ENCODE assay signal across 28 cellular contexts in genomic region chr1:29916656-29917369, GRCh38.
"Had no signal": no experiment of that assay in that cellular context is flagged by ENCODE, and none has a peak within 500 bp of the region (broad histone marks: within the 10 kb centered on the region; RNA-seq: fewer than 3 reads in every experiment).

No MANE protein-coding gene starts in this region.

- H3K4me1 Mint-ChIP-seq: stimulated activated effector memory CD8-positive, alpha-beta T cell treated with anti-CD3 and anti-CD28 coated beads, Interleukin-12 subunit alpha, Interleukin-12 subunit beta, amount 100 ng/mL, for 72 hours; stimulated activated naive B cell treated with anti-CD40 and anti-IgM and Interleukin-4, amounts not matched to agents 10 μg/mL and 1 μg/mL and 100 μg/mL, for 72 hours; stimulated activated naive CD8-positive, alpha-beta T cell treated with anti-CD3 and anti-CD28 coated beads, Interleukin-15, amount 100 ng/mL, for 72 hours had no signal

- H3K36me3 Mint-ChIP-seq: stimulated activated effector memory CD8-positive, alpha-beta T cell treated with anti-CD3 and anti-CD28 coated beads, Interleukin-12 subunit alpha, Interleukin-12 subunit beta, amount 100 ng/mL, for 72 hours; stimulated activated naive B cell treated with anti-CD40 and anti-IgM and Interleukin-4, amounts not matched to agents 10 μg/mL and 1 μg/mL and 100 μg/mL, for 72 hours; type B pancreatic cell had no signal

- H3K4me1 ChIP-seq: stomach, suprapubic skin, testis, thyroid gland, tibial artery, tibial nerve, transverse colon, upper lobe of left lung, upper lobe of right lung, uterus, vagina had no signal

- H3K27ac Mint-ChIP-seq: stimulated activated effector memory CD8-positive, alpha-beta T cell treated with anti-CD3 and anti-CD28 coated beads, Interleukin-12 subunit alpha, Interleukin-12 subunit beta, amount 100 ng/mL, for 72 hours; stimulated activated naive B cell treated with anti-CD40 and anti-IgM and Interleukin-4, amounts not matched to agents 10 μg/mL and 1 μg/mL and 100 μg/mL, for 72 hours; stimulated activated naive CD8-positive, alpha-beta T cell treated with anti-CD3 and anti-CD28 coated beads, Interleukin-15, amount 100 ng/mL, for 72 hours; stimulated activated naive CD8-positive, alpha-beta T cell treated with anti-CD3 and anti-CD28 coated beads, Interleukin-15, Interleukin-2, amounts not matched to agents 100 ng/mL and 50 ng/mL, for 24 hours; type B pancreatic cell had no signal

- H3K9me3 ChIP-seq: suprapubic skin, testis, thoracic aorta, thyroid gland, tibial artery, tibial nerve, transverse colon, upper lobe of left lung, upper lobe of right lung, uterus, vagina had no signal

- H3K9me3 Mint-ChIP-seq: stimulated activated effector memory CD8-positive, alpha-beta T cell treated with anti-CD3 and anti-CD28 coated beads, Interleukin-12 subunit alpha, Interleukin-12 subunit beta, amount 100 ng/mL, for 72 hours; stimulated activated naive CD8-positive, alpha-beta T cell treated with anti-CD3 and anti-CD28 coated beads, Interleukin-15, amount 100 ng/mL, for 72 hours; stimulated activated naive CD8-positive, alpha-beta T cell treated with anti-CD3 and anti-CD28 coated beads, Interleukin-15, Interleukin-2, amounts not matched to agents 100 ng/mL and 50 ng/mL, for 24 hours; type B pancreatic cell had no signal

- ATAC-seq: stimulated activated effector memory CD8-positive, alpha-beta T cell treated with anti-CD3 and anti-CD28 coated beads, Interleukin-12 subunit alpha, Interleukin-12 subunit beta, amount 100 ng/mL, for 72 hours; stimulated activated naive B cell treated with anti-CD40 and anti-IgM and Interleukin-4, amounts not matched to agents 10 μg/mL and 1 μg/mL and 100 μg/mL, for 72 hours; stimulated activated naive CD8-positive, alpha-beta T cell treated with anti-CD3 and anti-CD28 coated beads, Interleukin-15, amount 100 ng/mL, for 72 hours; stimulated activated naive CD8-positive, alpha-beta T cell treated with anti-CD3 and anti-CD28 coated beads, Interleukin-15, Interleukin-2, amounts not matched to agents 100 U/mL and 50 U/mL, for 24 hours; upper lobe of right lung had no signal

- H3K27me3 ChIP-seq: testis, thyroid gland, tibial nerve, upper lobe of left lung, uterus, vagina had no signal

- DNase-seq: stimulated activated CD4-positive, alpha-beta T cell treated with anti-CD3 and anti-CD28 coated beads, Interleukin-2, amount 100 ng/mL, for 48 hours; stimulated activated CD4-positive, alpha-beta T cell treated with anti-CD3 and anti-CD28 coated beads, Interleukin-4, amount 100 ng/mL, for 1 hour; stimulated activated CD4-positive, alpha-beta T cell treated with anti-CD3 and anti-CD28 coated beads, Interleukin-4, amount 100 ng/mL, for 24 hours; stimulated activated CD4-positive, alpha-beta T cell treated with anti-CD3 and anti-CD28 coated beads, Interleukin-4, amount 100 ng/mL, for 4 hours; stimulated activated CD8-positive, alpha-beta memory T cell treated with anti-CD3 and anti-CD28 coated beads, Interleukin-4, amount 100 ng/mL, for 48 hours; stimulated activated naive B cell treated with anti-CD40 and anti-IgM and Interleukin-4, amounts not matched to agents 10 μg/mL and 1 μg/mL and 100 μg/mL, for 72 hours; stimulated activated naive CD4-positive, alpha-beta T cell; stimulated activated naive CD4-positive, alpha-beta T cell treated with Interleukin-2 at 50 U/mL for 16 hours; stimulated activated naive CD8-positive, alpha-beta T cell treated with anti-CD3 and anti-CD28 coated beads, Interleukin-15, amount 100 ng/mL, for 72 hours; stimulated activated naive CD8-positive, alpha-beta T cell treated with anti-CD3 and anti-CD28 coated beads, Interleukin-15, Interleukin-2, amounts not matched to agents 100 U/mL and 50 U/mL, for 24 hours; stomach; substantia nigra; testis; thyroid gland; tibial artery; transverse colon; trophoblast cell; upper lobe of left lung; upper lobe of right lung; uterus had no signal

- H3K27ac ChIP-seq: stomach, suprapubic skin, testis, thoracic aorta, thyroid gland, tibial artery, tibial nerve, transverse colon, upper lobe of left lung, upper lobe of right lung, uterus, vagina had no signal

- H3K4me3 Mint-ChIP-seq: stimulated activated effector memory CD8-positive, alpha-beta T cell treated with anti-CD3 and anti-CD28 coated beads, Interleukin-12 subunit alpha, Interleukin-12 subunit beta, amount 100 ng/mL, for 72 hours; stimulated activated naive B cell treated with anti-CD40 and anti-IgM and Interleukin-4, amounts not matched to agents 10 μg/mL and 1 μg/mL and 100 μg/mL, for 72 hours; stimulated activated naive CD8-positive, alpha-beta T cell treated with anti-CD3 and anti-CD28 coated beads, Interleukin-15, amount 100 ng/mL, for 72 hours; stimulated activated naive CD8-positive, alpha-beta T cell treated with anti-CD3 and anti-CD28 coated beads, Interleukin-15, Interleukin-2, amounts not matched to agents 100 ng/mL and 50 ng/mL, for 24 hours; type B pancreatic cell had no signal

- H3K36me3 ChIP-seq: stomach, suprapubic skin, thoracic aorta, thyroid gland, tibial artery, tibial nerve, transverse colon, upper lobe of left lung, upper lobe of right lung, uterus, vagina had no signal

- H3K4me3 ChIP-seq: stomach, suprapubic skin, testis, thoracic aorta, thyroid gland, tibial artery, tibial nerve, transverse colon, upper lobe of left lung, upper lobe of right lung, uterus, vagina had no signal

- FAIRE-seq: urothelium cell line had no signal
